Comparison of ENCODE assay signal across 9 cellular contexts in the genomic region with DNA sequence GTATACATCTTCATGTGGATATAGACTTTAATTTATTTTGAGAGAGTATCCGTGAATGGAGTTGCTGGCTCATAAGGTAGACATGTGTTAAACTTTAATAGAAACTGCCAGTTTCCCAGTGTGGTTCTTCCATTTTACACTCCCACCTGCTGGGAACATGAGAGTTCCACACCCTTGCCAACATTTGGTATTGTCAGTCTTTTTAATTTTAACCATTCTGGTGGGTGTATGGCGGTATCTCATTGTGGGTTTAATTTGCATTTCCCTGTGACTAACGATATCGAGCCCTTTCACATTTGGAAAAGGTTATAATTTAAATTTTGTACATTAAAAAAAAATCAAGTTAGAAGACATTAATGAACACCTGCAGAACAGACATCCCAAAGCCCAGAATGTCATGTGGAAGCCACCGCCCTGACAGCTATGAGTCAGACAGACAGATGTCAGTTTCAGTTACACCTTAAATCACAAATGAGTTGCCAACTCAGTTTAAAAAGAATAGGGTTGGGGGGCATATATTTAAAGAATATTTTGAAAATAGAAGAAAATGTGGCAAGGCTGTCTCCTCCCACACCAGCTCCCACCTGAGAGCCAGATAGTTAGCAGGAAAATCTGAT. TPM values are rescaled to one million over a fixed set of nuclear protein-coding genes. Genes with fewer than 3 reads are reported as not detected.
DNase-seq lines count a peak whose midpoint lies in the region; ATAC-seq and TF ChIP-seq lines count a peak whose summit lies in the region.
"Had no signal": no experiment of that assay in that cellular context is flagged by ENCODE, and none has a peak within 500 bp of the region (broad histone marks: within the 10 kb centered on the region; RNA-seq: fewer than 3 reads in every experiment).

No MANE protein-coding gene starts in this region.

- no peaks in the 10 kb centered on the region for H3K27me3 Mint-ChIP-seq in chondrocyte (ENCODE audit: low read depth)
- H3K27me3 Mint-ChIP-seq: IgD-negative memory B cell had no signal

- peaks cover 3% of the 10 kb centered on the region for H3K9me3 Mint-ChIP-seq in chondrocyte (ENCODE audit: low read depth)
- H3K9me3 Mint-ChIP-seq: IgD-negative memory B cell had no signal

- POLR2A ChIA-PET in GM10248 (lab: Yijun Ruan, JAX), result interaction anchor here (0.6 to 1.2 kb wide), 2 partner anchors 8 to 32 kb away, joined by 3 read pairs; no protein-coding TSS in a partner anchor

- H3K4me3 ChIP-seq in subcutaneous abdominal adipose tissue (ENCODE audit: low read depth in 1 of 5, low read length in 5 of 5), result no peak overlapping the region

- no peaks in the 10 kb centered on the region for H3K27me3 ChIP-seq in subcutaneous abdominal adipose tissue (ENCODE audit: control insufficient read depth in 5 of 5, insufficient read depth in 4 of 5, low read length in 5 of 5)

- H3K27ac Mint-ChIP-seq in chondrocyte (ENCODE audit: unreplicated experiment), result peak overlapping the region; percentile 86

- DNase-seq in GM10248 (ENCODE audit: extremely low spot score), result peak; percentile 56
- no peak for DNase-seq in chondrocyte (ENCODE audit: low spot score)
- no peak for DNase-seq in NCI-H2107 treated with DMSO at 0.1 percent for 48 hours (lab: John Stamatoyannopoulos, UW; ENCODE audit: unreplicated experiment)
- no peak for DNase-seq in amniotic stem cell (lab: John Stamatoyannopoulos, UW)
- no peak for DNase-seq in germinal center (ENCODE audit: low spot score)

- H3K4me1 ChIP-seq in subcutaneous abdominal adipose tissue (ENCODE audit: control insufficient read depth in 5 of 5, insufficient read depth in 5 of 5, low read length in 5 of 5), result peaks cover 13 to 25% (median 21%) of the 10 kb centered on the region in 5 donors

- no peaks in the 10 kb centered on the region for H3K36me3 Mint-ChIP-seq in chondrocyte (ENCODE audit: low read depth)

- peaks cover 54% of the 10 kb centered on the region for H3K4me1 Mint-ChIP-seq in chondrocyte (ENCODE audit: low read depth)

- H3K4me3 Mint-ChIP-seq in chondrocyte (ENCODE audit: unreplicated experiment), result no peak overlapping the region

- peak; percentile 78 for ATAC-seq in GM21447 (IDR thresholded peaks at IDR 0.05; ENCODE audit: unreplicated experiment)
- ATAC-seq in HG03571 (IDR thresholded peaks at IDR 0.05; ENCODE audit: unreplicated experiment), result peak; percentile 73

- no peak overlapping the region for H3K9ac ChIP-seq in subcutaneous abdominal adipose tissue (ENCODE audit: low read length in 5 of 5)

- TF ChIP-seq CTCF in GM10248 (IDR thresholded peaks at IDR 0.05; ENCODE audit: control extremely low read depth, extremely low read depth, low read depth, missing control alignments) (no peak), chondrocyte (IDR thresholded peaks at IDR 0.05) (peak; percentile 37)

- H3K27ac ChIP-seq in subcutaneous abdominal adipose tissue (ENCODE audit: low read depth, low read length), result peak overlapping the region; percentile 67

- CTCF ChIA-PET in GM10248 (lab: Yijun Ruan, JAX), result interaction anchor here (1.3 to 9.9 kb wide), 5 partner anchors 8 to 26 kb away, joined by 3 to 148 read pairs (median 4); no protein-coding TSS in a partner anchor

- H3K9me3 ChIP-seq in subcutaneous abdominal adipose tissue (ENCODE audit: control insufficient read depth in 5 of 5, low read length in 5 of 5), result peaks cover 0 to 3% (median 0%) of the 10 kb centered on the region in 5 donors

- H3K36me3 ChIP-seq in subcutaneous abdominal adipose tissue (ENCODE audit: control insufficient read depth in 5 of 5, insufficient read depth in 5 of 5, low read length in 5 of 5), result no peaks in the 10 kb centered on the region

RNA-seq across cellular contexts. Expression of a gene that starts 36.9 kb away (rescaled TPM):
- total RNA-seq in chondrocyte, result 0.80 to 4.0 TPM (median 3.7 TPM) in 3 replicates
